Comparison of ENCODE assay signal across 9 cellular contexts in genomic region chrX:49271341-49271740, GRCh38. TPM values are rescaled to one million over a fixed set of nuclear protein-coding genes. Genes with fewer than 3 reads are reported as not detected.
DNase-seq lines count a peak whose midpoint lies in the region; ATAC-seq and TF ChIP-seq lines count a peak whose summit lies in the region.
"Had no signal": no experiment of that assay in that cellular context is flagged by ENCODE, and none has a peak within 500 bp of the region (broad histone marks: within the 10 kb centered on the region; RNA-seq: fewer than 3 reads in every experiment).

No MANE protein-coding gene starts in this region.

- peaks cover 59% of the 10 kb centered on the region for H3K4me1 Mint-ChIP-seq in activated naive CD4-positive, alpha-beta T cell treated with anti-CD3 and anti-CD28 coated beads for 36 hours (ENCODE audit: low read depth)
- peaks cover 23% of the 10 kb centered on the region for H3K4me1 Mint-ChIP-seq in chondrocyte (ENCODE audit: low read depth)
- H3K4me1 Mint-ChIP-seq in stimulated activated naive CD8-positive, alpha-beta T cell treated with anti-CD3 and anti-CD28 coated beads, Interleukin-15, amount 100 ng/mL, for 72 hours = peaks cover 73% of the 10 kb centered on the region

- no peaks in the 10 kb centered on the region for H3K9me3 Mint-ChIP-seq in activated naive CD4-positive, alpha-beta T cell treated with anti-CD3 and anti-CD28 coated beads for 36 hours
- H3K9me3 Mint-ChIP-seq in chondrocyte (ENCODE audit: low read depth) = peaks cover 3% of the 10 kb centered on the region
- H3K9me3 Mint-ChIP-seq in stimulated activated naive CD8-positive, alpha-beta T cell treated with anti-CD3 and anti-CD28 coated beads, Interleukin-15, amount 100 ng/mL, for 72 hours = no peaks in the 10 kb centered on the region

- TF ChIP-seq CTCF in chondrocyte (IDR thresholded peaks at IDR 0.05) (no peak), RWPE1 (conservative IDR thresholded peaks at IDR 0.05; ENCODE audit: low read depth) (no peak)

- peak overlapping the region; percentile 86 for H3K27ac Mint-ChIP-seq in activated naive CD4-positive, alpha-beta T cell treated with anti-CD3 and anti-CD28 coated beads for 36 hours
- peak overlapping the region; percentile 60 for H3K27ac Mint-ChIP-seq in chondrocyte (ENCODE audit: unreplicated experiment)
- H3K27ac Mint-ChIP-seq in stimulated activated naive CD8-positive, alpha-beta T cell treated with anti-CD3 and anti-CD28 coated beads, Interleukin-15, amount 100 ng/mL, for 72 hours = peak overlapping the region in 1 of 2 donors; percentile 70

- CTCF ChIA-PET in activated naive CD4-positive, alpha-beta T cell treated with anti-CD3 and anti-CD28 coated beads for 36 hours (lab: Charles Lee) = no interaction called here
- CTCF ChIA-PET in RWPE1 (lab: Yijun Ruan, JAX) = no interaction called here

- intact Hi-C loops in activated naive CD4-positive, alpha-beta T cell treated with anti-CD3 and anti-CD28 coated beads for 36 hours (cut with micrococcal nuclease) = loop anchor here (10.0 kb wide), 1 partner anchor 653 kb away; the partner anchor contains the start of gene CLCN5

- peak overlapping the region; percentile 72 for H3K4me3 Mint-ChIP-seq in activated naive CD4-positive, alpha-beta T cell treated with anti-CD3 and anti-CD28 coated beads for 36 hours
- peak overlapping the region; percentile 59 for H3K4me3 Mint-ChIP-seq in chondrocyte (ENCODE audit: unreplicated experiment)
- peak overlapping the region; percentile 74 to 83 for H3K4me3 Mint-ChIP-seq in stimulated activated naive CD8-positive, alpha-beta T cell treated with anti-CD3 and anti-CD28 coated beads, Interleukin-15, amount 100 ng/mL, for 72 hours

- ATAC-seq in stimulated activated naive CD8-positive, alpha-beta T cell treated with anti-CD3 and anti-CD28 coated beads, Interleukin-15, amount 100 ng/mL, for 72 hours = no peak

- H3K27ac ChIP-seq in RWPE1 = no peak overlapping the region

- POLR2A ChIA-PET in RWPE1 (lab: Yijun Ruan, JAX; ENCODE audit: low non-redundant PET) = interaction anchor here (1.4 kb wide), 1 partner anchor 99 kb away, joined by 4 read pairs; no protein-coding TSS in a partner anchor

- H3K36me3 Mint-ChIP-seq in activated naive CD4-positive, alpha-beta T cell treated with anti-CD3 and anti-CD28 coated beads for 36 hours (ENCODE audit: low read depth) = peaks cover 6% of the 10 kb centered on the region
- no peaks in the 10 kb centered on the region for H3K36me3 Mint-ChIP-seq in chondrocyte (ENCODE audit: low read depth)

- peak; percentile 59 for DNase-seq in activated naive CD4-positive, alpha-beta T cell treated with anti-CD3 and anti-CD28 coated beads for 36 hours
- DNase-seq in activated naive CD4-positive, alpha-beta T cell treated with Interleukin-2 at 50 U/mL for 16 hours = no peak
- DNase-seq in chondrocyte (ENCODE audit: low spot score) (no peak), RWPE1 (ENCODE audit: low spot score) (no peak), NCI-H2196 treated with DMSO at 0.1 percent for 48 hours (lab: John Stamatoyannopoulos, UW; ENCODE audit: unreplicated experiment) (no peak)
- no peak for DNase-seq in stimulated activated naive CD8-positive, alpha-beta T cell treated with anti-CD3 and anti-CD28 coated beads, Interleukin-15, amount 100 ng/mL, for 72 hours
- DNase-seq: NCI-H524 had no signal

- no peaks in the 10 kb centered on the region for H3K27me3 Mint-ChIP-seq in activated naive CD4-positive, alpha-beta T cell treated with anti-CD3 and anti-CD28 coated beads for 36 hours (ENCODE audit: low read depth)
- H3K27me3 Mint-ChIP-seq in chondrocyte (ENCODE audit: low read depth) = no peaks in the 10 kb centered on the region
- H3K27me3 Mint-ChIP-seq in stimulated activated naive CD8-positive, alpha-beta T cell treated with anti-CD3 and anti-CD28 coated beads, Interleukin-15, amount 100 ng/mL, for 72 hours = no peaks in the 10 kb centered on the region

RNA-seq across cellular contexts. Expression of gene PPP1R3F, which starts 1.7 kb away (rescaled TPM):
- total RNA-seq in activated naive CD4-positive, alpha-beta T cell treated with anti-CD3 and anti-CD28 coated beads for 36 hours = 1 to 10 TPM; 2.4 to 3.4 TPM
- 6.6 to 15.0 TPM (median 8.0 TPM) in 3 replicates for total RNA-seq in chondrocyte

RNA-seq across cellular contexts. Expression of gene FOXP3, which starts 6.8 kb away (rescaled TPM):
- 1 to 10 TPM; 7.1 to 7.5 TPM for total RNA-seq in activated naive CD4-positive, alpha-beta T cell treated with anti-CD3 and anti-CD28 coated beads for 36 hours
- total RNA-seq in chondrocyte = 0.12 to 0.28 TPM in 2 of 3 replicates, not detected in the other

RNA-seq across cellular contexts. Expression of gene GAGE10, which starts 32.1 kb away (rescaled TPM):
- not detected for total RNA-seq in activated naive CD4-positive, alpha-beta T cell treated with anti-CD3 and anti-CD28 coated beads for 36 hours
- not detected in 3 replicates for total RNA-seq in chondrocyte
- total RNA-seq: ovary, tibial nerve had no signal

RNA-seq across cellular contexts. Expression of gene CCDC22, which starts 36.1 kb away (rescaled TPM):
- total RNA-seq in activated naive CD4-positive, alpha-beta T cell treated with anti-CD3 and anti-CD28 coated beads for 36 hours = 10 to 100 TPM; 16.4 to 18.5 TPM
- total RNA-seq in chondrocyte = 12.3 to 13.2 TPM (median 12.8 TPM) in 3 replicates

RNA-seq across cellular contexts. Expression of gene CACNA1F, which starts 38.2 kb away (rescaled TPM):
- 1 to 10 TPM in 1 of 2 experiments, under 1 TPM in 1; 0.62 to 1.0 TPM for total RNA-seq in activated naive CD4-positive, alpha-beta T cell treated with anti-CD3 and anti-CD28 coated beads for 36 hours
- total RNA-seq in chondrocyte = not detected in 3 replicates
